ENCODE assay signal across 15 cellular contexts in the genomic region with DNA sequence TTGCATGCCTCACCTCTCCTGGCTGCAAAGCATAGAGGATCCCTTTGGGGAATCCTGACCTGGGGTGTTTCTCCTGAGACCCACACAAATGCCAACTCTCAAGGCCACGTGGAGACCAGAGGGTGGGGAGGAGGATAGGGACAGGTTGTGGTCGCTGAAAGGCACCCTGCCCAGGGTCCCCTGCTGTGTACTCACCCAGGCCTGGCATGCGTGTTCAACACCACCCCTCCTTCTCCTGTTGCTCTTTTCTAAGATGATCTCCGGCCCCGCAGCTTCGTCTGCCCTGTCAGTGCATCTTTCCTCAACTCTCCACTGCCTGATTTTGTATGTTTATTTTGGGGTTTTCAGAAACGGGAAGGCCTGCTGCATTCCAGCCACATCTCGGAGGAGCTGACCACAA. TPM values are rescaled to one million over a fixed set of nuclear protein-coding genes. Genes with fewer than 3 reads are reported as not detected.
DNase-seq lines count a peak whose midpoint lies in the region; ATAC-seq and TF ChIP-seq lines count a peak whose summit lies in the region.
"Had no signal": no experiment of that assay in that cellular context is flagged by ENCODE, and none has a peak within 500 bp of the region (broad histone marks: within the 10 kb centered on the region; RNA-seq: fewer than 3 reads in every experiment).

No MANE protein-coding gene starts in this region.

- H3K4me3 Mint-ChIP-seq in endothelial cell (ENCODE audit: unreplicated experiment): peak overlapping the region; percentile 83
- H3K4me3 Mint-ChIP-seq: B cell; CD4-positive, alpha-beta T cell had no signal

- no peak for TF ChIP-seq POLR2A in sigmoid colon (IDR thresholded peaks at IDR 0.05)

- H3K4me3 ChIP-seq in right atrium auricular region (no peak overlapping the region), sigmoid colon (no peak overlapping the region), mesenchymal stem cell (ENCODE audit: insufficient read depth in 1 of 2, low read depth in 1 of 2, low read length in 2 of 2) (no peak overlapping the region)
- H3K4me3 ChIP-seq: GM12878, GM23248 had no signal

- no peak overlapping the region for H3K4ac ChIP-seq in mesenchymal stem cell (ENCODE audit: low read depth in 1 of 2, low read length in 2 of 2)

- H3K27me3 ChIP-seq in right atrium auricular region (no peaks in the 10 kb centered on the region), sigmoid colon (no peaks in the 10 kb centered on the region), mesenchymal stem cell (ENCODE audit: control insufficient read depth in 1 of 2, insufficient read depth in 1 of 2, low read length in 2 of 2) (peaks cover 0 to 3% of the 10 kb centered on the region in 2 experiments)

- H2BK15ac ChIP-seq in mesenchymal stem cell (ENCODE audit: low read depth, poor library complexity, severe bottlenecking): no peak overlapping the region

- H3K36me3 Mint-ChIP-seq in endothelial cell (ENCODE audit: low read depth, unreplicated experiment): peaks cover 73% of the 10 kb centered on the region

- 84 to 91% methylated on average over 8 of the region's 8 CpGs for WGBS in sigmoid colon, 2 donors
- WGBS in mesenchymal stem cell: 94% methylated on average over 8 of the region's 8 CpGs

- peak; percentile 22 for DNase-seq in Right ventricle myocardium inferior (ENCODE audit: missing footprints)
- DNase-seq in right atrium auricular region (ENCODE audit: low spot score): no peak
- no peak for DNase-seq in endothelial cell (ENCODE audit: low spot score)
- peak; percentile 39 for DNase-seq in sigmoid colon
- no peak for DNase-seq in midbrain (lab: John Stamatoyannopoulos, UW)
- no peak for DNase-seq in pons (ENCODE audit: low spot score)
- DNase-seq in mesenchymal stem cell: no peak
- DNase-seq: C1 segment of cervical spinal cord; CD4-positive, alpha-beta T cell; DMS79; GM23248; H7 had no signal

- H4K8ac ChIP-seq in mesenchymal stem cell (ENCODE audit: low read length): no peak overlapping the region

- peaks cover 21% of the 10 kb centered on the region for H3K4me1 Mint-ChIP-seq in endothelial cell (ENCODE audit: unreplicated experiment)
- H3K4me1 Mint-ChIP-seq: B cell had no signal

- H3K14ac ChIP-seq in mesenchymal stem cell (ENCODE audit: low read length in 2 of 2): no peak overlapping the region

- no peak overlapping the region for H3K23ac ChIP-seq in mesenchymal stem cell (ENCODE audit: low read length in 2 of 2)

- ATAC-seq in Right ventricle myocardium inferior: no peak
- ATAC-seq: GM12878 had no signal

- no peak overlapping the region for H2AK5ac ChIP-seq in mesenchymal stem cell (ENCODE audit: low read length, severe bottlenecking)

- H3K27ac ChIP-seq in right atrium auricular region: no peak overlapping the region
- H3K27ac ChIP-seq in sigmoid colon: no peak overlapping the region
- H3K27ac ChIP-seq in mesenchymal stem cell (ENCODE audit: low read length, poor library complexity, severe bottlenecking): no peak overlapping the region
- H3K27ac ChIP-seq: GM23248 had no signal

- H2BK5ac ChIP-seq in mesenchymal stem cell (ENCODE audit: low read depth, low read length, poor library complexity, severe bottlenecking): no peak overlapping the region

- H2BK120ac ChIP-seq in mesenchymal stem cell (ENCODE audit: low read depth, low read length): no peak overlapping the region

- H3K27me3 Mint-ChIP-seq in endothelial cell (ENCODE audit: unreplicated experiment): peaks cover 6% of the 10 kb centered on the region
- H3K27me3 Mint-ChIP-seq: B cell; CD4-positive, alpha-beta T cell had no signal

- peaks cover 8 to 13% of the 10 kb centered on the region in 2 donors for H3K9me3 ChIP-seq in right atrium auricular region
- peaks cover 0 to 10% (median 3%) of the 10 kb centered on the region in 4 donors for H3K9me3 ChIP-seq in sigmoid colon
- H3K9me3 ChIP-seq in mesenchymal stem cell (ENCODE audit: control insufficient read depth, low read length): peaks cover 18% of the 10 kb centered on the region

- no peak overlapping the region for H3K27ac Mint-ChIP-seq in endothelial cell (ENCODE audit: unreplicated experiment)
- H3K27ac Mint-ChIP-seq: B cell; CD4-positive, alpha-beta T cell had no signal

- H3K36me3 ChIP-seq in right atrium auricular region: peaks cover 43% of the 10 kb centered on the region
- H3K36me3 ChIP-seq in sigmoid colon: peaks cover 0 to 32% (median 18%) of the 10 kb centered on the region in 4 donors
- H3K36me3 ChIP-seq in mesenchymal stem cell (ENCODE audit: control insufficient read depth in 1 of 2, insufficient read depth in 2 of 2, low read depth in 1 of 2, low read length in 2 of 2): peaks cover 6 to 74% of the 10 kb centered on the region in 2 experiments

- peaks cover 0 to 19% of the 10 kb centered on the region in 2 donors for H3K4me1 ChIP-seq in right atrium auricular region
- no peaks in the 10 kb centered on the region for H3K4me1 ChIP-seq in sigmoid colon
- no peaks in the 10 kb centered on the region for H3K4me1 ChIP-seq in mesenchymal stem cell (ENCODE audit: control insufficient read depth, insufficient read depth, low read depth, low read length)

- H4K91ac ChIP-seq in mesenchymal stem cell (ENCODE audit: low read length): no peak overlapping the region

- no peak overlapping the region for H2AFZ ChIP-seq in mesenchymal stem cell (ENCODE audit: low read depth, low read length)
- H2AFZ ChIP-seq: GM23248 had no signal

- no peak for TF ChIP-seq EP300 in sigmoid colon (IDR thresholded peaks at IDR 0.05)

- H3K9ac ChIP-seq in mesenchymal stem cell (ENCODE audit: low read length): no peak overlapping the region
- H3K9ac ChIP-seq: GM23248 had no signal

- H3K4me2 ChIP-seq in mesenchymal stem cell (ENCODE audit: low read length, poor library complexity, severe bottlenecking): no peak overlapping the region

- intact Hi-C loops in Right ventricle myocardium inferior (cut with DNase I) (no loop called here), sigmoid colon (cut with DNase I) (no loop called here)

- no peak overlapping the region for H3K18ac ChIP-seq in mesenchymal stem cell (ENCODE audit: low read depth in 1 of 2, low read length in 2 of 2)

- TF ChIP-seq CTCF in right atrium auricular region (IDR thresholded peaks at IDR 0.05): no peak
- TF ChIP-seq CTCF in endothelial cell (IDR thresholded peaks at IDR 0.05; ENCODE audit: unreplicated experiment): no peak
- TF ChIP-seq CTCF in sigmoid colon (IDR thresholded peaks at IDR 0.05): no peak

- H2BK12ac ChIP-seq in mesenchymal stem cell (ENCODE audit: low read length in 2 of 2): no peak overlapping the region

- peaks cover 4% of the 10 kb centered on the region for H3K9me3 Mint-ChIP-seq in endothelial cell (ENCODE audit: unreplicated experiment)

- H3K79me1 ChIP-seq in mesenchymal stem cell (replicated peaks; ENCODE audit: low read length, poor library complexity, severe bottlenecking): no peaks in the 10 kb centered on the region

RNA-seq across cellular contexts. Expression of a gene that starts 44.6 kb away (rescaled TPM):
- total RNA-seq in Right ventricle myocardium inferior (3.1 TPM), right atrium auricular region (1 to 10 TPM; 2.1 to 7.2 TPM), endothelial cell (ENCODE audit: unreplicated experiment) (0.90 TPM), sigmoid colon (10 to 100 TPM in 2 of 4 donors, 1 to 10 TPM in 2; 8.9 to 65.1 (median 12.3) TPM)
- polyA plus RNA-seq in sigmoid colon: 10 to 100 TPM in 1 of 3 donors, 1 to 10 TPM in 2; 3.0 to 42.5 (median 4.4) TPM
- not detected for polyA plus RNA-seq in mesenchymal stem cell (2013, experiment 1 of 2)
- polyA plus RNA-seq in mesenchymal stem cell (2013, experiment 2 of 2): not detected
- total RNA-seq: G401, GM23248 had no signal
- polyA plus RNA-seq: GM23248 had no signal

Comparison
In these comparisons a context has a peak if more than half of its experiments do, and no peak if none do; other contexts are left out.
1. DNase-seq: peak in Right ventricle myocardium inferior (single experiment) and sigmoid colon (single experiment); none in right atrium auricular region (single experiment), endothelial cell (single experiment), midbrain (single experiment), pons (single experiment) and mesenchymal stem cell (single experiment).